27 cellular contexts compared by ENCODE assay signal in the genomic region with DNA sequence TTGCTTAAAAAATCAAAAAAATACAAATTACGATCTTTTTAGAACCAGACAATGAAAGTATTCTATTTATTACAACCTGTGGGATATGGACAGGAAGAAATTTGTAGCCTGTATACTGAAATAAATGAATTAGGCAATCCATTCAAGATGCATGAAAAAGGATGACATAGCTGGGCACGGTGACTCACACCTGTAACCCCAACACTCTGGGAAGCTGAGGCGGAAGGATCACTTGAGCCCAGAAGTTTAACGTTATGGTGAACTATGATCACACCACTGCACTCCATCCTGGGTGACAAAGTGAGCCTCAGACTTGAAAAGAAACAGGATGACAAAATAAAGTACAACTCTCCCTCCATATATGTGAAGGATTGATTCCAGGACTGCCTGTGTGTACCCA.
A peak's percentile ranks its signal among the peaks of the same experiment; 100 is the strongest.
DNase-seq lines count a peak whose midpoint lies in the region; ATAC-seq, FAIRE-seq and TF ChIP-seq lines count a peak whose summit lies in the region.
"Had no signal": no experiment of that assay in that cellular context is flagged by ENCODE, and none has a peak within 500 bp of the region (broad histone marks: within the 10 kb centered on the region; RNA-seq: fewer than 3 reads in every experiment).

No MANE protein-coding gene starts in this region.

- H3K9me3 ChIP-seq in mammary epithelial cell (replicated peaks; ENCODE audit: insufficient read depth, low read length) (no peaks in the 10 kb centered on the region), thyroid gland (no peaks in the 10 kb centered on the region)
- H3K9me3 ChIP-seq: esophagus muscularis mucosa, pancreas had no signal

- CTCF ChIA-PET in mammary epithelial cell (lab: Charles Lee; ENCODE audit: low non-redundant PET), result no interaction called here

- ATAC-seq in HG02870 (IDR thresholded peaks at IDR 0.05; ENCODE audit: unreplicated experiment), result no peak
- no peak for ATAC-seq in HG03095 (IDR thresholded peaks at IDR 0.05; ENCODE audit: unreplicated experiment)
- ATAC-seq: activated CD8-positive, alpha-beta memory T cell treated with anti-CD3 and anti-CD28 coated beads, Interleukin-2, amount 10 ng/mL, durations not matched to agents 7 days and 5 days; heart right ventricle; pancreas; Right ventricle myocardium inferior had no signal

- H3K4me1 ChIP-seq in mammary epithelial cell (ENCODE audit: insufficient read depth, low read length) (no peaks in the 10 kb centered on the region), thyroid gland (no peaks in the 10 kb centered on the region)
- H3K4me1 ChIP-seq: esophagus muscularis mucosa, heart right ventricle, pancreas, tibial nerve had no signal

- TF ChIP-seq POLR2A in NB4 (IDR thresholded peaks at IDR 0.05; ENCODE audit: extremely low read depth, insufficient read length) (no peak), thyroid gland (IDR thresholded peaks at IDR 0.05) (no peak)

- H3K79me2 ChIP-seq in mammary epithelial cell (ENCODE audit: insufficient read depth, low read length), result no peaks in the 10 kb centered on the region

- H4K20me1 ChIP-seq in mammary epithelial cell (ENCODE audit: insufficient read depth, low read length), result no peaks in the 10 kb centered on the region
- H4K20me1 ChIP-seq: BLaER1 had no signal

- peak; percentile 23 for DNase-seq in Daoy (ENCODE audit: low read depth)
- DNase-seq in GM19239 (ENCODE audit: insufficient read length, low spot score), result no peak
- DNase-seq in NB4 (ENCODE audit: low read depth), result peak; percentile 21
- DNase-seq in mammary epithelial cell, result peak; percentile 16
- DNase-seq in thyroid gland, result no peak
- DNase-seq: activated CD4-positive, alpha-beta T cell treated with anti-CD3 and anti-CD28 coated beads for 48 hours; activated CD8-positive, alpha-beta memory T cell treated with anti-CD3 and anti-CD28 coated beads, Interleukin-2, amount 10 ng/mL, durations not matched to agents 7 days and 5 days; activated naive CD4-positive, alpha-beta T cell treated with Interleukin-2 at 50 U/mL for 16 hours; activated T-cell treated with anti-CD3 and anti-CD28 coated beads, Interleukin-2, amount 50 U/mL, for 48 hours; cortex of kidney; DMS53; endodermal cell; foreskin melanocyte; H7; heart right ventricle; NCI-H1048; NCI-H1694 treated with DMSO at 0.1 percent for 48 hours; NCI-H510A; pancreas had no signal

- no peak overlapping the region for H3K4me3 ChIP-seq in NB4 (ENCODE audit: low read depth, low read length)
- no peak overlapping the region for H3K4me3 ChIP-seq in mammary epithelial cell (replicated peaks in 1 of 3; ENCODE audit: insufficient read depth in 1 of 3, low read depth in 2 of 3, low read length in 3 of 3)
- no peak overlapping the region for H3K4me3 ChIP-seq in thyroid gland (replicated peaks in 1 of 3)
- H3K4me3 ChIP-seq: BLaER1, esophagus muscularis mucosa, heart right ventricle, lung, pancreas, tibial nerve had no signal

- H2AFZ ChIP-seq in mammary epithelial cell (ENCODE audit: low read depth, low read length), result no peak overlapping the region

- FAIRE-seq in GM19239 (lab: Jason Lieb, UNC), result peak; percentile 76
- FAIRE-seq: pancreas had no signal

- intact Hi-C loops in mammary epithelial cell (cut with micrococcal nuclease) (no loop called here), thyroid gland (cut with DNase I) (no loop called here)

- TF ChIP-seq CTCF in NB4 (IDR thresholded peaks at IDR 0.05; ENCODE audit: low read depth, low read length), result no peak
- TF ChIP-seq CTCF in mammary epithelial cell (conservative IDR thresholded peaks at IDR 0.05 in 1 of 2, IDR thresholded peaks at IDR 0.05 in 1 of 2; ENCODE audit: extremely low read depth in 1 of 2, insufficient read depth in 1 of 2, low read depth in 1 of 2, low read length in 2 of 2), result no peak
- no peak for TF ChIP-seq CTCF in thyroid gland (IDR thresholded peaks at IDR 0.05)

- H3K4me2 ChIP-seq in mammary epithelial cell (ENCODE audit: insufficient read depth, low read depth, low read length), result no peak overlapping the region
- H3K4me2 ChIP-seq: BLaER1, KMS-11 had no signal

- WGBS in mammary epithelial cell (ENCODE audit: low coverage, missing lambda C conversion rate), result 90% methylated on average over 4 of the region's 4 CpGs
- WGBS in thyroid gland, 2 donors, result 84% methylated on average over 4 of the region's 4 CpGs

- dilution Hi-C loops in mammary epithelial cell (cut with HindIII; ENCODE audit: low sequenced_read_pairs), result no loop called here

- no peak overlapping the region for H3K9ac ChIP-seq in mammary epithelial cell (ENCODE audit: insufficient read depth, low read length)
- H3K9ac ChIP-seq: BLaER1, KMS-11 had no signal

- H3K27me3 ChIP-seq in mammary epithelial cell (ENCODE audit: insufficient read depth, low read length) (no peaks in the 10 kb centered on the region), thyroid gland (no peaks in the 10 kb centered on the region)
- H3K27me3 ChIP-seq: BLaER1, esophagus muscularis mucosa, heart right ventricle, pancreas, tibial nerve had no signal

- no TSS peak for BruUV-seq in mammary epithelial cell (replicated peaks; lab: Mats Ljungman, UMichigan)

- H3K36me3 ChIP-seq in mammary epithelial cell (ENCODE audit: insufficient read depth, low read length) (no peaks in the 10 kb centered on the region), thyroid gland (no peaks in the 10 kb centered on the region)
- H3K36me3 ChIP-seq: BLaER1 had no signal

- no peak overlapping the region for H3K27ac ChIP-seq in mammary epithelial cell (ENCODE audit: insufficient read depth, low read depth, low read length)
- no peak overlapping the region for H3K27ac ChIP-seq in thyroid gland
- H3K27ac ChIP-seq: BLaER1, esophagus muscularis mucosa, heart right ventricle, KMS-11, pancreas, tibial nerve had no signal

- in situ Hi-C loops in mammary epithelial cell (cut with MboI; ENCODE audit: low sequenced_read_pairs in 2 of 2), result no loop called here

Comparison
In these comparisons a context has a peak if more than half of its experiments do, and no peak if none do; other contexts are left out.
1. DNase-seq: peak in Daoy (single experiment), NB4 (single experiment) and mammary epithelial cell (single experiment); none in GM19239 (single experiment) and thyroid gland (0 of 2).